ENCODE assay signal across 9 cellular contexts in the genomic region with DNA sequence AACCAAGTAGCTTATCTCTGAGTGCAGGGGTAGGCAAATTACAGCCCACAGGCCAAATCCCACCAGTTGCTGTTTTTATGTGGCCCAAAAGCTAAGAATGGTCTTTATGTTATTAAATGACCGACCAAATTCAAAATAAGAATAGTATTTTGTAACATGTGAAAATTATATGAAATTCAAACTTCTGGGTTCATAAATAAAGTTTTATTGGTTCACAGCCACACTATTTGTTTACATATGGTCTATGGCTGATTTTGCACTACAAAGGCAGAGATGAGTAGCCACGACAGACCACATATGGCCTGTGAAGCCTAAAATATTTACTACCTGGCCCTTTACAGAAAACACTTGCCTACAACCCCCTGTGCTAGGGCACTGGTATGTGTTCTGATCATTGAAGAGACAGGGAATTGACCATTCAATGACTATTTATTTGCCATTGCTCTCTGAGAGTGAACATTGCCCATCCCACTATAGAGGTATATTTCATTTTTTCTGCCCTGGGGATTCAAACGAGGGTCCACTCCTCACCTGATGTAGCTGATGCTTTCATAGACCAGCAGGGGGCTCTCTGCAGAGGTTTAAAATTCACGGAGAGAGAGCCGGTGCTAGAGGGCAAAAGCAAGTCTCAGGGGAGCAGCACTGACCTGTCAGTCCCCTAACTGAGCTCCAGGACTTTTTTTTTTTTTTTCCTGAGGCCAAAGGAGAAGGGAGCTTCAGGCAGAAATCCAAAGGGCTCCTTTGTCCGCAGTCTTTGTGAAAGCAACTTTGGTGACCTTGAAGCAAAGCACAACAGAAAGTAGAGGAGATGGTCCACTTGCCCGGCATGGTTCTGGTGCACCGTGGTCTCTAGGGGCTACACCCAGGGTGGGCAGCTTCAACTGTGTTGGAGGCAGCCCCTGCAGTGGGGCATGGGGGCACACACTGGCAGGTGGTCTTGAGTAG. TPM values are rescaled to one million over a fixed set of nuclear protein-coding genes. Genes with fewer than 3 reads are reported as not detected.
DNase-seq lines count a peak whose midpoint lies in the region; ATAC-seq and TF ChIP-seq lines count a peak whose summit lies in the region.
"Had no signal": no experiment of that assay in that cellular context is flagged by ENCODE, and none has a peak within 500 bp of the region (broad histone marks: within the 10 kb centered on the region; RNA-seq: fewer than 3 reads in every experiment).

No MANE protein-coding gene starts in this region.

- H3K9me3 ChIP-seq in CD8-positive, alpha-beta T cell (ENCODE audit: low read length): no peaks in the 10 kb centered on the region
- H3K9me3 ChIP-seq in HAP-1 (no peaks in the 10 kb centered on the region), gastroesophageal sphincter (no peaks in the 10 kb centered on the region)

- WGBS in gastroesophageal sphincter (ENCODE audit: low coverage in 1 of 2), 2 donors: 22 to 28% methylated on average over 5 to 6 of the region's 8 CpGs

- intact Hi-C loops in CD8-positive, alpha-beta T cell (cut with DNase I, micrococcal nuclease): loop anchor here (1.0 to 2.0 kb wide), 2 partner anchors 79 to 1232 kb away; no protein-coding TSS in a partner anchor

- no peak overlapping the region for H3K4me3 ChIP-seq in CD8-positive, alpha-beta T cell (ENCODE audit: low read depth, low read length)
- H3K4me3 ChIP-seq in HAP-1 (no peak overlapping the region), gastroesophageal sphincter (no peak overlapping the region), retinal pigment epithelial cell (ENCODE audit: low read length) (no peak overlapping the region)

- peaks cover 7% of the 10 kb centered on the region for H3K27me3 Mint-ChIP-seq in CD8-positive, alpha-beta T cell (ENCODE audit: low read depth)
- peaks cover 3% of the 10 kb centered on the region for H3K27me3 Mint-ChIP-seq in activated T-cell treated with anti-CD3 and anti-CD28 coated beads, Interleukin-2, amount 50 U/mL, for 24 hours

- no peaks in the 10 kb centered on the region for H3K4me1 ChIP-seq in CD8-positive, alpha-beta T cell (ENCODE audit: insufficient read depth, low read length)
- H3K4me1 ChIP-seq in HAP-1: no peaks in the 10 kb centered on the region
- H3K4me1 ChIP-seq in gastroesophageal sphincter: no peaks in the 10 kb centered on the region

- in situ Hi-C loops in HAP-1 (cut with MboI; ENCODE audit: low sequenced_read_pairs): no loop called here

- no peaks in the 10 kb centered on the region for H3K9me3 Mint-ChIP-seq in CD8-positive, alpha-beta T cell
- H3K9me3 Mint-ChIP-seq in activated T-cell treated with anti-CD3 and anti-CD28 coated beads, Interleukin-2, amount 50 U/mL, for 24 hours: no peaks in the 10 kb centered on the region

- H3K27ac Mint-ChIP-seq in CD8-positive, alpha-beta T cell: no peak overlapping the region
- H3K27ac Mint-ChIP-seq in activated T-cell treated with anti-CD3 and anti-CD28 coated beads, Interleukin-2, amount 50 U/mL, for 24 hours: no peak overlapping the region

- DNase-seq in CD8-positive, alpha-beta T cell: peak in 5 of 7 experiments; percentile 10 to 43 (median 31)
- DNase-seq in HAP-1 (ENCODE audit: low spot score in 2 of 2) (peak; percentile 68 to 70), NCI-H82 treated with DMSO at 0.1 percent for 48 hours (lab: John Stamatoyannopoulos, UW; ENCODE audit: unreplicated experiment) (peak; percentile 48), retinal pigment epithelial cell (ENCODE audit: low read depth) (no peak)
- peak; percentile 35 for DNase-seq in activated T-cell treated with anti-CD3 and anti-CD28 coated beads, Interleukin-2, amount 50 U/mL, for 24 hours

- H3K4me1 Mint-ChIP-seq in CD8-positive, alpha-beta T cell (ENCODE audit: low read depth): no peaks in the 10 kb centered on the region
- peaks cover 3% of the 10 kb centered on the region for H3K4me1 Mint-ChIP-seq in activated T-cell treated with anti-CD3 and anti-CD28 coated beads, Interleukin-2, amount 50 U/mL, for 24 hours (ENCODE audit: low read depth)

- TF ChIP-seq EP300 in gastroesophageal sphincter (IDR thresholded peaks at IDR 0.05): no peak

- H3K27ac ChIP-seq in CD8-positive, alpha-beta T cell (ENCODE audit: low read depth, low read length): no peak overlapping the region
- H3K27ac ChIP-seq in gastroesophageal sphincter: no peak overlapping the region

- no peaks in the 10 kb centered on the region for H3K27me3 ChIP-seq in CD8-positive, alpha-beta T cell (ENCODE audit: insufficient read depth, low read length)
- peaks cover 17% of the 10 kb centered on the region for H3K27me3 ChIP-seq in HAP-1 (ENCODE audit: low read depth)
- H3K27me3 ChIP-seq in gastroesophageal sphincter: peaks cover 15% of the 10 kb centered on the region

- H3K36me3 Mint-ChIP-seq in CD8-positive, alpha-beta T cell: no peaks in the 10 kb centered on the region
- H3K36me3 Mint-ChIP-seq in activated T-cell treated with anti-CD3 and anti-CD28 coated beads, Interleukin-2, amount 50 U/mL, for 24 hours (ENCODE audit: low read depth): no peaks in the 10 kb centered on the region

- POLR2A ChIA-PET in CD8-positive, alpha-beta T cell (lab: Charles Lee): interaction anchor here (1.1 kb wide), 1 partner anchor 79 kb away, joined by 4 read pairs; no protein-coding TSS in a partner anchor

- CTCF ChIA-PET in CD8-positive, alpha-beta T cell (lab: Charles Lee): interaction anchor here (0.6 to 11.9 kb wide), 34 partner anchors 9 to 438 kb away, joined by 3 to 227 read pairs (median 4); partner anchors contain the start of gene CDCA8

- ATAC-seq in CD8-positive, alpha-beta T cell: peak; percentile 75
- ATAC-seq in gastroesophageal sphincter (no peak), GM19397 (IDR thresholded peaks at IDR 0.05; ENCODE audit: unreplicated experiment) (no peak), HG03571 (IDR thresholded peaks at IDR 0.05; ENCODE audit: unreplicated experiment) (no peak)

- no peak overlapping the region for H3K4me3 Mint-ChIP-seq in CD8-positive, alpha-beta T cell
- no peak overlapping the region for H3K4me3 Mint-ChIP-seq in activated T-cell treated with anti-CD3 and anti-CD28 coated beads, Interleukin-2, amount 50 U/mL, for 24 hours

- TF ChIP-seq POLR2A in gastroesophageal sphincter (IDR thresholded peaks at IDR 0.05): no peak

- H3K36me3 ChIP-seq in CD8-positive, alpha-beta T cell (ENCODE audit: insufficient read depth, low read length): no peaks in the 10 kb centered on the region
- H3K36me3 ChIP-seq in HAP-1 (replicated peaks) (no peaks in the 10 kb centered on the region), gastroesophageal sphincter (no peaks in the 10 kb centered on the region)

- peak; percentile 80 for TF ChIP-seq CTCF in CD8-positive, alpha-beta T cell (IDR thresholded peaks at IDR 0.05)
- TF ChIP-seq CTCF in gastroesophageal sphincter (IDR thresholded peaks at IDR 0.05) (peak in 3 of 4 experiments; percentile 34 to 60 (median 42)), retinal pigment epithelial cell (conservative IDR thresholded peaks at IDR 0.05; ENCODE audit: low read depth, low read length) (peak; percentile 89)

RNA-seq across cellular contexts. Expression of gene GNL2, which starts 7.3 kb away (rescaled TPM):
- 10 to 100 TPM; 54.6 to 55.2 TPM for total RNA-seq in CD8-positive, alpha-beta T cell
- 10 to 100 TPM; 26.7 to 43.2 (median 29.7) TPM for total RNA-seq in gastroesophageal sphincter

RNA-seq across cellular contexts. Expression of gene RSPO1, which starts 31.7 kb away (rescaled TPM):
- total RNA-seq in CD8-positive, alpha-beta T cell: not detected
- total RNA-seq in gastroesophageal sphincter: 1 to 10 TPM in 3 of 4 donors, under 1 TPM in 1; 0.47 to 4.0 (median 2.5) TPM
- total RNA-seq: mononuclear cell had no signal

RNA-seq across cellular contexts. Expression of gene DNALI1, which starts 46.3 kb away (rescaled TPM):
- not detected for total RNA-seq in CD8-positive, alpha-beta T cell
- 10 to 100 TPM; 10.2 to 15.7 (median 12.6) TPM for total RNA-seq in gastroesophageal sphincter

RNA-seq across cellular contexts. Expression of gene SNIP1, which starts 48.9 kb away (rescaled TPM):
- total RNA-seq in CD8-positive, alpha-beta T cell: 10 to 100 TPM; 71.7 to 84.2 TPM
- total RNA-seq in gastroesophageal sphincter: 10 to 100 TPM; 10.3 to 17.8 (median 14.1) TPM

Comparison
In these comparisons a context has a peak if more than half of its experiments do, and no peak if none do; other contexts are left out.
1. RNA of gene DNALI1, which starts 46.3 kb away (total RNA-seq): 10.2 to 15.7 TPM in gastroesophageal sphincter; not detected in CD8-positive, alpha-beta T cell; every median in the first group is over 10 times any median in the second.
2. Peak in every context shown above with its lines, with median percentiles within 50 percentile points of each other: CTCF ChIP-seq.